10 cellular contexts compared by ENCODE assay signal in the genomic region with DNA sequence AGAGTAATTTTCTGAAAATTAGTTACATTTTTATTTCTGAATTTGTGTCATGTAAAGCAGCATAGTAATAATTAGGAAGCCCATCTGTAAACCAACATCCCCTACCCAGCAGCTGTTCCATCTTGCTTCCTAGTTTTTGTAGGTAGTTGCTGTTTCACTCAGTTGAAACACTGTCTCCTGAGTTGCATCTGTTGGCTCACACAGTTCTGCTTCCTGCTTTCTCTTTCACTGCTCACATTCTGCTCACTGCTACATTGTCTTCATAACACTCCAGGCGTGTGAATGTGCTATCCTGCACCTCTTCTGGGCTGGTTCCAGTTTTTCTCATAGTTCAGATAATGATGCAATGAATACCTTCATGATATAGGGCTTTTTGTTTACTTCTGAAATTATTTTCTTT.
DNase-seq lines count a peak whose midpoint lies in the region; ATAC-seq, FAIRE-seq and TF ChIP-seq lines count a peak whose summit lies in the region.
"Had no signal": no experiment of that assay in that cellular context is flagged by ENCODE, and none has a peak within 500 bp of the region (broad histone marks: within the 10 kb centered on the region; RNA-seq: fewer than 3 reads in every experiment).

No MANE protein-coding gene starts in this region.

- H3K27ac Mint-ChIP-seq in progenitor cell of endocrine pancreas = no peak overlapping the region

- H3K27me3 ChIP-seq in HepG2 (ENCODE audit: control insufficient read depth in 1 of 2, insufficient read depth in 2 of 2, low read length in 2 of 2) (no peaks in the 10 kb centered on the region), dorsolateral prefrontal cortex (no peaks in the 10 kb centered on the region)

- TF ChIP-seq EP300 in HepG2 (IDR thresholded peaks at IDR 0.05; ENCODE audit: low read depth in 2 of 2, low read length in 2 of 2) (no peak), HepG2 (CRISPR knock-in tag; IDR thresholded peaks at IDR 0.05; ENCODE audit: borderline replicate concordance) (no peak)

- DNase-seq in GM12891 (ENCODE audit: insufficient read length, low spot score) (peak; percentile 44), HepG2 (ENCODE audit: low spot score) (no peak), dorsolateral prefrontal cortex (no peak), progenitor cell of endocrine pancreas (ENCODE audit: low spot score, unreplicated experiment) (no peak), left lobe of liver (ENCODE audit: low spot score) (no peak)
- DNase-seq: activated CD8-positive, alpha-beta memory T cell treated with anti-CD3 and anti-CD28 coated beads for 24 hours; NCI-H446 had no signal

- FAIRE-seq in GM12891 (lab: Jason Lieb, UNC) = peak; percentile 93
- FAIRE-seq in HepG2 (lab: Jason Lieb, UNC) = no peak

- no peak overlapping the region for H3K4me3 ChIP-seq in HepG2 (replicated peaks in 1 of 3; ENCODE audit: insufficient read depth in 1 of 3, low read depth in 2 of 3, low read length in 3 of 3)
- H3K4me3 ChIP-seq in dorsolateral prefrontal cortex = no peak overlapping the region

- ATAC-seq in GM19351 (IDR thresholded peaks at IDR 0.05; ENCODE audit: unreplicated experiment) (peak; percentile 91), HG02798 (IDR thresholded peaks at IDR 0.05; ENCODE audit: poor library complexity, unreplicated experiment) (peak; percentile 91), HG03520 (IDR thresholded peaks at IDR 0.05; ENCODE audit: unreplicated experiment) (peak; percentile 96), HepG2 (no peak), left lobe of liver (no peak)

- H3K36me3 ChIP-seq in HepG2 (replicated peaks in 1 of 2; ENCODE audit: control insufficient read depth in 1 of 2, insufficient read depth in 2 of 2, low read length in 2 of 2) = no peaks in the 10 kb centered on the region

- no peak for TF ChIP-seq RAD21 in HepG2 (CRISPR knock-in tag; IDR thresholded peaks at IDR 0.05)

- no peak for TF ChIP-seq POLR2A in GM12891 (IDR thresholded peaks at IDR 0.05; ENCODE audit: low read depth, low read length)
- TF ChIP-seq POLR2A in HepG2 (IDR thresholded peaks at IDR 0.05; ENCODE audit: insufficient read depth in 1 of 2, low read depth in 2 of 2, low read length in 2 of 2) = no peak

- TF ChIP-seq CTCF in HepG2 (CRISPR knock-in tag; IDR thresholded peaks at IDR 0.05) = no peak
- TF ChIP-seq CTCF in dorsolateral prefrontal cortex (IDR thresholded peaks at IDR 0.05 in 54 of 56, conservative IDR thresholded peaks at IDR 0.05 in 2 of 56; ENCODE audit: low read depth in 1 of 56, partially characterized antibody in 56 of 56) = no peak
- no peak for TF ChIP-seq CTCF in progenitor cell of endocrine pancreas (IDR thresholded peaks at IDR 0.05; ENCODE audit: unreplicated experiment)

- CTCF ChIA-PET in HepG2 (lab: Yijun Ruan, JAX; ENCODE audit: low intra/inter-chr PET ratio, low total read pairs) = no interaction called here

- no peaks in the 10 kb centered on the region for H3K4me1 Mint-ChIP-seq in progenitor cell of endocrine pancreas (ENCODE audit: low read depth)

- intact Hi-C loops in HepG2 (cut with micrococcal nuclease; ENCODE audit: unreplicated experiment) (no loop called here), dorsolateral prefrontal cortex (cut with DNase I) (no loop called here)

- H3K4me3 Mint-ChIP-seq in progenitor cell of endocrine pancreas (ENCODE audit: low read depth) = no peak overlapping the region

- H3K9ac ChIP-seq in HepG2 (ENCODE audit: insufficient read depth, low read depth, low read length) = no peak overlapping the region

- no TSS peak for BruUV-seq in HepG2 (replicated peaks; lab: Mats Ljungman, UMichigan)

- no peaks in the 10 kb centered on the region for H3K36me3 Mint-ChIP-seq in progenitor cell of endocrine pancreas (ENCODE audit: insufficient read depth)

- POLR2A ChIA-PET in HepG2 (lab: Yijun Ruan, JAX) = no interaction called here

- in situ Hi-C loops in HepG2 (cut with HindIII; ENCODE audit: extremely low pct_ligation_motif_present, low pct_unique_long_range_greater_than_20kb) = no loop called here

- no peaks in the 10 kb centered on the region for H3K79me2 ChIP-seq in HepG2 (ENCODE audit: insufficient read depth, low read length)

- H3K4me1 ChIP-seq in HepG2 (ENCODE audit: insufficient read depth, low read length) = no peaks in the 10 kb centered on the region

- 0% methylated on average over 1 of the region's 1 CpG for WGBS in HepG2 (ENCODE audit: low lambda C conversion rate)

- peaks cover 4% of the 10 kb centered on the region for H3K9me3 Mint-ChIP-seq in progenitor cell of endocrine pancreas (ENCODE audit: low read depth)

- H2AFZ ChIP-seq in HepG2 (ENCODE audit: low read length) = no peak overlapping the region

- H3K9me3 ChIP-seq in HepG2 (ENCODE audit: low read length) = no peaks in the 10 kb centered on the region

- H3K27ac ChIP-seq in HepG2 (ENCODE audit: extremely low read length, insufficient read depth, low read length) = no peak overlapping the region
- no peak overlapping the region for H3K27ac ChIP-seq in dorsolateral prefrontal cortex

- H4K20me1 ChIP-seq in HepG2 (ENCODE audit: insufficient read depth, low read length) = no peaks in the 10 kb centered on the region

- no peak overlapping the region for H3K4me2 ChIP-seq in HepG2 (ENCODE audit: low read depth, low read length)

- H3K27me3 Mint-ChIP-seq in progenitor cell of endocrine pancreas = peaks cover 14% of the 10 kb centered on the region

TF ChIP-seq in GM12891, 5 proteins besides CTCF, POLR2A, EP300 and RAD21:
- no peak for TF ChIP-seq POLR2AphosphoS5 (IDR thresholded peaks at IDR 0.05; ENCODE audit: low read depth, low read length)
- no peak for TF ChIP-seq TAF1 (IDR thresholded peaks at IDR 0.05; ENCODE audit: low read depth, low read length)
- TF ChIP-seq PAX5 (IDR thresholded peaks at IDR 0.05; ENCODE audit: insufficient read depth, low read length, severe bottlenecking) = no peak
- TF ChIP-seq SPI1 (IDR thresholded peaks at IDR 0.05; ENCODE audit: low read depth, low read length) = peak; percentile 20; the same call in 1 of the 2 replicates

TF ChIP-seq in HepG2, 621 proteins besides CTCF, POLR2A, EP300 and RAD21:
- TF ChIP-seq MATR3 (CRISPR knock-in tag; IDR thresholded peaks at IDR 0.05) = no peak
- no peak for TF ChIP-seq ZNF235 (CRISPR knock-in tag; IDR thresholded peaks at IDR 0.05; ENCODE audit: borderline replicate concordance)
- TF ChIP-seq, protein P1, sequence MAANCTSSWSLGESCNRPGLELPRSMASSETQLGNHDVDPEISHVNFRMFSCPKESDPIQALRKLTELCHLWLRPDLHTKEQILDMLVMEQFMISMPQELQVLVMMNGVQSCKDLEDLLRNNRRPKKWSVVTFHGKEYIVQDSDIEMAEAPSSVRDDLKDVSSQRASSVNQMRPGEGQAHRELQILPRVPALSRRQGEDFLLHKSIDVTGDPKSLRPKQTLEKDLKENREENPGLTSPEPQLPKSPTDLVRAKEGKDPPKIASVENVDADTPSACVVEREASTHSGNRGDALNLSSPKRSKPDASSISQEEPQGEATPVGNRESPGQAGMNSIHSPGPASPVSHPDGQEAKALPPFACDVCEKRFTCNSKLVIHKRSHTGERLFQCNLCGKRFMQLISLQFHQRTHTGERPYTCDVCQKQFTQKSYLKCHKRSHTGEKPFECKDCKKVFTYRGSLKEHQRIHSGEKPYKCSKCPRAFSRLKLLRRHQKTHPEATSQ (CRISPR knock-in tag; IDR thresholded peaks at IDR 0.05; ENCODE audit: borderline replicate concordance) = no peak
- no peak for TF ChIP-seq ZBTB21 (CRISPR knock-in tag; IDR thresholded peaks at IDR 0.05)
- TF ChIP-seq TOE1 (CRISPR knock-in tag; IDR thresholded peaks at IDR 0.05) = no peak
- no peak for TF ChIP-seq NRL (CRISPR knock-in tag; IDR thresholded peaks at IDR 0.05; ENCODE audit: borderline replicate concordance)
- TF ChIP-seq ZNF264 (CRISPR knock-in tag; IDR thresholded peaks at IDR 0.05) = no peak
- TF ChIP-seq ZNF451 (CRISPR knock-in tag; IDR thresholded peaks at IDR 0.05) = no peak
- TF ChIP-seq CHD2 (IDR thresholded peaks at IDR 0.05; ENCODE audit: low read depth, low read length) = no peak
- TF ChIP-seq ZFP37 (CRISPR knock-in tag; IDR thresholded peaks at IDR 0.05; ENCODE audit: borderline replicate concordance) = no peak
- TF ChIP-seq ZNF580 (CRISPR knock-in tag; IDR thresholded peaks at IDR 0.05; ENCODE audit: borderline replicate concordance, low read depth) = no peak
- TF ChIP-seq LCORL (IDR thresholded peaks at IDR 0.05) = no peak
- no peak for TF ChIP-seq LCORL (CRISPR knock-in tag; IDR thresholded peaks at IDR 0.05)
- no peak for TF ChIP-seq RBAK (CRISPR knock-in tag; IDR thresholded peaks at IDR 0.05)
- TF ChIP-seq ZNF569 (CRISPR knock-in tag; IDR thresholded peaks at IDR 0.05; ENCODE audit: borderline replicate concordance) = no peak
- no peak for TF ChIP-seq TARDBP (CRISPR knock-in tag; IDR thresholded peaks at IDR 0.05)
- TF ChIP-seq JUND (CRISPR knock-in tag; IDR thresholded peaks at IDR 0.05) = no peak
- no peak for TF ChIP-seq MXD4 (CRISPR knock-in tag; IDR thresholded peaks at IDR 0.05)
- TF ChIP-seq ZNF850 (CRISPR knock-in tag; conservative IDR thresholded peaks at IDR 0.05) = no peak
- no peak for TF ChIP-seq MLLT10 (CRISPR knock-in tag; IDR thresholded peaks at IDR 0.05)

Comparison
In these comparisons a context has a peak if more than half of its experiments do, and no peak if none do; other contexts are left out.
1. ATAC-seq: peak in GM19351 (single experiment), HG02798 (single experiment) and HG03520 (single experiment); none in HepG2 (single experiment) and left lobe of liver (single experiment).